In genomic region chr9:31210982-31211570, GRCh38 we compare ENCODE assay signal across 8 cellular contexts.
DNase-seq lines count a peak whose midpoint lies in the region; ATAC-seq and TF ChIP-seq lines count a peak whose summit lies in the region.

No MANE protein-coding gene starts in this region.

- H3K4me3 ChIP-seq in aorta (ENCODE audit: low read length in 2 of 2) (no peak overlapping the region), brain microvascular endothelial cell (ENCODE audit: low read depth, low read length) (no peak overlapping the region), prostate gland (no peak overlapping the region)

- no peaks in the 10 kb centered on the region for H3K27me3 ChIP-seq in aorta (ENCODE audit: control insufficient read depth in 1 of 2, insufficient read depth in 2 of 2, low read length in 1 of 2)
- no peaks in the 10 kb centered on the region for H3K27me3 ChIP-seq in brain microvascular endothelial cell (replicated peaks)
- no peaks in the 10 kb centered on the region for H3K27me3 ChIP-seq in prostate gland (replicated peaks; ENCODE audit: insufficient read depth)

- H3K4me1 ChIP-seq in aorta (ENCODE audit: control insufficient read depth in 1 of 2, insufficient read depth in 2 of 2, low read length in 2 of 2) (no peaks in the 10 kb centered on the region), prostate gland (replicated peaks) (no peaks in the 10 kb centered on the region)

- 75 to 78% methylated on average over 9 of the region's 9 CpGs for WGBS in aorta, 2 donors
- WGBS in prostate gland: 71% methylated on average over 9 of the region's 9 CpGs

- in situ Hi-C loops in brain microvascular endothelial cell (cut with HindIII; ENCODE audit: low pct_ligation_motif_present, low sequenced_read_pairs): no loop called here

- TF ChIP-seq POLR2A in erythroblast (IDR thresholded peaks at IDR 0.05; ENCODE audit: low read length) (no peak), prostate gland (IDR thresholded peaks at IDR 0.05) (no peak)

- H3K27ac ChIP-seq in aorta (ENCODE audit: low read depth in 1 of 2, low read length in 2 of 2) (no peak overlapping the region), brain microvascular endothelial cell (no peak overlapping the region), prostate gland (no peak overlapping the region)

- TF ChIP-seq CTCF in brain microvascular endothelial cell (IDR thresholded peaks at IDR 0.05; ENCODE audit: low read depth, low read length, missing control alignments) (no peak), prostate gland (IDR thresholded peaks at IDR 0.05) (no peak)

- DNase-seq in stimulated activated naive CD4-positive, alpha-beta T cell treated with Interleukin-2 at 50 U/mL for 16 hours (lab: John Stamatoyannopoulos, UW): peak; percentile 10
- DNase-seq in stimulated activated naive CD4-positive, alpha-beta T cell (lab: John Stamatoyannopoulos, UW): no peak
- DNase-seq in NCI-H460 (ENCODE audit: extremely low read depth, low read depth) (peak; percentile 49), erythroblast (lab: John Stamatoyannopoulos, UW) (peak; percentile 42 to 74), aorta (peak in 1 of 2 donors; percentile 17), brain microvascular endothelial cell (no peak), prostate gland (ENCODE audit: low spot score) (no peak)

- H3K36me3 ChIP-seq in aorta (ENCODE audit: control insufficient read depth in 1 of 2, insufficient read depth in 2 of 2, low read length in 1 of 2) (no peaks in the 10 kb centered on the region), brain microvascular endothelial cell (replicated peaks) (no peaks in the 10 kb centered on the region), prostate gland (no peaks in the 10 kb centered on the region)

- H3K9me3 ChIP-seq in aorta (ENCODE audit: control insufficient read depth, low read length) (no peaks in the 10 kb centered on the region), prostate gland (no peaks in the 10 kb centered on the region)

- intact Hi-C loops in aorta (cut with DNase I) (no loop called here), prostate gland (cut with DNase I) (no loop called here)

- peak; percentile 33 for ATAC-seq in aorta (ENCODE audit: low FRiP score)
- ATAC-seq in HG03135 (IDR thresholded peaks at IDR 0.05; ENCODE audit: unreplicated experiment): no peak

Comparison
In these comparisons a context has a peak if more than half of its experiments do, and no peak if none do; other contexts are left out.
1. DNase-seq: peak in stimulated activated naive CD4-positive, alpha-beta T cell treated with Interleukin-2 at 50 U/mL for 16 hours (single experiment), NCI-H460 (single experiment) and erythroblast (2 of 2); none in stimulated activated naive CD4-positive, alpha-beta T cell (0 of 6), brain microvascular endothelial cell (single experiment) and prostate gland (single experiment).